Comparison of ENCODE assay signal across 9 cellular contexts in genomic region chr6:118735320-118735719, GRCh38.
DNase-seq lines count a peak whose midpoint lies in the region; ATAC-seq and TF ChIP-seq lines count a peak whose summit lies in the region.
"Had no signal": no experiment of that assay in that cellular context is flagged by ENCODE, and none has a peak within 500 bp of the region (broad histone marks: within the 10 kb centered on the region; RNA-seq: fewer than 3 reads in every experiment).

No MANE protein-coding gene starts in this region.

- H3K4me1 ChIP-seq in RWPE2 (ENCODE audit: insufficient read depth, poor library complexity, severe bottlenecking), result no peaks in the 10 kb centered on the region

- DNase-seq in activated CD4-positive, alpha-beta T cell treated with anti-CD3 and anti-CD28 coated beads for 36 hours, result no peak
- DNase-seq in activated CD4-positive, alpha-beta T cell treated with anti-CD3 and anti-CD28 coated beads, Interleukin-2, amount 50 U/mL, for 1 hour, result no peak
- DNase-seq in RWPE2 (ENCODE audit: low spot score), result no peak
- no peak for DNase-seq in fibroblast of villous mesenchyme (ENCODE audit: low read depth)
- DNase-seq in stimulated activated effector memory CD8-positive, alpha-beta T cell treated with anti-CD3 and anti-CD28 coated beads, Interleukin-12 subunit alpha, Interleukin-12 subunit beta, amount 100 ng/mL, for 72 hours (ENCODE audit: low spot score in 2 of 2), result no peak
- no peak for DNase-seq in HuH-7.5 (ENCODE audit: low spot score)
- no peak for DNase-seq in NCI-H524 treated with DMSO at 0.1 percent for 48 hours (lab: John Stamatoyannopoulos, UW)

- peak overlapping the region; percentile 52 for H3K27ac Mint-ChIP-seq in activated CD4-positive, alpha-beta T cell treated with anti-CD3 and anti-CD28 coated beads for 36 hours
- H3K27ac Mint-ChIP-seq in stimulated activated effector memory CD8-positive, alpha-beta T cell treated with anti-CD3 and anti-CD28 coated beads, Interleukin-12 subunit alpha, Interleukin-12 subunit beta, amount 100 ng/mL, for 72 hours, result no peak overlapping the region

- no peaks in the 10 kb centered on the region for H3K27me3 ChIP-seq in RWPE2 (ENCODE audit: insufficient read depth, poor library complexity, severe bottlenecking)

- no peaks in the 10 kb centered on the region for H3K36me3 Mint-ChIP-seq in activated CD4-positive, alpha-beta T cell treated with anti-CD3 and anti-CD28 coated beads for 36 hours (ENCODE audit: low read depth)
- no peaks in the 10 kb centered on the region for H3K36me3 Mint-ChIP-seq in stimulated activated effector memory CD8-positive, alpha-beta T cell treated with anti-CD3 and anti-CD28 coated beads, Interleukin-12 subunit alpha, Interleukin-12 subunit beta, amount 100 ng/mL, for 72 hours

- POLR2A ChIA-PET in activated CD4-positive, alpha-beta T cell treated with anti-CD3 and anti-CD28 coated beads for 36 hours (lab: Charles Lee), result interaction anchor here (0.7 kb wide), 1 partner anchor 45 kb away, joined by 3 read pairs; no protein-coding TSS in a partner anchor

- intact Hi-C loops in activated CD4-positive, alpha-beta T cell treated with anti-CD3 and anti-CD28 coated beads for 36 hours (cut with DNase I, micrococcal nuclease), result no loop called here

- TF ChIP-seq CTCF in RWPE2 (IDR thresholded peaks at IDR 0.05; ENCODE audit: poor library complexity, severe bottlenecking), result peak; percentile 38
- TF ChIP-seq CTCF in fibroblast of villous mesenchyme (IDR thresholded peaks at IDR 0.05; ENCODE audit: insufficient read depth, low read depth, low read length), result peak; percentile 65

- H3K4me1 Mint-ChIP-seq in activated CD4-positive, alpha-beta T cell treated with anti-CD3 and anti-CD28 coated beads for 36 hours, result peaks cover 26% of the 10 kb centered on the region
- peaks cover 24% of the 10 kb centered on the region for H3K4me1 Mint-ChIP-seq in stimulated activated effector memory CD8-positive, alpha-beta T cell treated with anti-CD3 and anti-CD28 coated beads, Interleukin-12 subunit alpha, Interleukin-12 subunit beta, amount 100 ng/mL, for 72 hours

- peaks cover 1% of the 10 kb centered on the region for H3K9me3 Mint-ChIP-seq in activated CD4-positive, alpha-beta T cell treated with anti-CD3 and anti-CD28 coated beads for 36 hours (ENCODE audit: low read depth)
- H3K9me3 Mint-ChIP-seq in stimulated activated effector memory CD8-positive, alpha-beta T cell treated with anti-CD3 and anti-CD28 coated beads, Interleukin-12 subunit alpha, Interleukin-12 subunit beta, amount 100 ng/mL, for 72 hours, result no peaks in the 10 kb centered on the region

- CTCF ChIA-PET in activated CD4-positive, alpha-beta T cell treated with anti-CD3 and anti-CD28 coated beads for 36 hours (lab: Charles Lee), result interaction anchor here (0.8 kb wide), 1 partner anchor 26 kb away, joined by 3 read pairs; no protein-coding TSS in a partner anchor

- no peak overlapping the region for H3K4me3 Mint-ChIP-seq in activated CD4-positive, alpha-beta T cell treated with anti-CD3 and anti-CD28 coated beads for 36 hours
- H3K4me3 Mint-ChIP-seq in stimulated activated effector memory CD8-positive, alpha-beta T cell treated with anti-CD3 and anti-CD28 coated beads, Interleukin-12 subunit alpha, Interleukin-12 subunit beta, amount 100 ng/mL, for 72 hours, result no peak overlapping the region

- H3K4me3 ChIP-seq in RWPE2 (ENCODE audit: severe bottlenecking) (no peak overlapping the region), fibroblast of villous mesenchyme (ENCODE audit: low read depth, low read length) (no peak overlapping the region)

- H3K9me3 ChIP-seq in RWPE2 (ENCODE audit: severe bottlenecking), result no peaks in the 10 kb centered on the region

- no peaks in the 10 kb centered on the region for H3K36me3 ChIP-seq in RWPE2 (ENCODE audit: low read depth)

- H3K27ac ChIP-seq in RWPE2 (ENCODE audit: poor library complexity, severe bottlenecking), result no peak overlapping the region
- H3K27ac ChIP-seq: KMS-11 had no signal

- no peak for ATAC-seq in activated CD4-positive, alpha-beta T cell treated with anti-CD3 and anti-CD28 coated beads for 36 hours
- ATAC-seq in RWPE2 (ENCODE audit: low read depth), result peak; percentile 33; the same call in 1 of the 3 replicates
- ATAC-seq in stimulated activated effector memory CD8-positive, alpha-beta T cell treated with anti-CD3 and anti-CD28 coated beads, Interleukin-12 subunit alpha, Interleukin-12 subunit beta, amount 100 ng/mL, for 72 hours, result peak; percentile 44
- ATAC-seq in GM18858 (IDR thresholded peaks at IDR 0.05; ENCODE audit: unreplicated experiment), result no peak

- H3K27me3 Mint-ChIP-seq in activated CD4-positive, alpha-beta T cell treated with anti-CD3 and anti-CD28 coated beads for 36 hours, result no peaks in the 10 kb centered on the region

Comparison
In these comparisons a context has a peak if more than half of its experiments do, and no peak if none do; other contexts are left out.
1. ATAC-seq: peak in RWPE2 (single experiment) and stimulated activated effector memory CD8-positive, alpha-beta T cell treated with anti-CD3 and anti-CD28 coated beads, Interleukin-12 subunit alpha, Interleukin-12 subunit beta, amount 100 ng/mL, for 72 hours (single experiment); none in activated CD4-positive, alpha-beta T cell treated with anti-CD3 and anti-CD28 coated beads for 36 hours (single experiment) and GM18858 (single experiment).